1 cellular context compared by ENCODE assay signal in genomic region chrX:47662144-47662657, GRCh38.
TF ChIP-seq lines count a peak whose summit lies in the region.

No MANE protein-coding gene starts in this region.

TF ChIP-seq in K562, 482 proteins besides CTCF, POLR2A, EP300 and RAD21 (continued from another document and continues in another):
- TF ChIP-seq CHD1 (IDR thresholded peaks at IDR 0.05; ENCODE audit: low read length) = no peak
- 0 out of 2 replicates have a peak, but pooled peaks have one; percentile 33 for TF ChIP-seq ETV1 (tag; conservative IDR thresholded peaks at IDR 0.05; ENCODE audit: low read depth)
- no peak for TF ChIP-seq CREBBP (IDR thresholded peaks at IDR 0.05; ENCODE audit: low read depth, low read length)
- no peak for TF ChIP-seq ZNF507 (tag; conservative IDR thresholded peaks at IDR 0.05)
- no peak for TF ChIP-seq HDAC6 (IDR thresholded peaks at IDR 0.05; ENCODE audit: low read depth, low read length)
- TF ChIP-seq ZNF311 (CRISPR knock-in tag; IDR thresholded peaks at IDR 0.05) = no peak
- no peak for TF ChIP-seq RERE (CRISPR knock-in tag; IDR thresholded peaks at IDR 0.05; ENCODE audit: borderline replicate concordance)
- no peak for TF ChIP-seq IRF9 (tag; IDR thresholded peaks at IDR 0.05)
- TF ChIP-seq ZNF589 (CRISPR knock-in tag; IDR thresholded peaks at IDR 0.05; ENCODE audit: low read depth) = peak; percentile 55; the same call in 1 of the 2 replicates
- TF ChIP-seq ZNF12 (CRISPR knock-in tag; IDR thresholded peaks at IDR 0.05) = no peak
- TF ChIP-seq RAD51 (IDR thresholded peaks at IDR 0.05; ENCODE audit: borderline replicate concordance, low read depth) = no peak
- no peak for TF ChIP-seq HNRNPH1 (optimal IDR thresholded peaks at IDR 0.05; ENCODE audit: low read depth, low read length)
- peak; percentile 32; the same call in 1 of the 2 replicates for TF ChIP-seq RNF2 (IDR thresholded peaks at IDR 0.05)
- peak; percentile 75 for TF ChIP-seq STAT5A (IDR thresholded peaks at IDR 0.05; ENCODE audit: borderline replicate concordance, low read length)
- peak; percentile 51 for TF ChIP-seq NEUROD1 (IDR thresholded peaks at IDR 0.05; ENCODE audit: borderline replicate concordance, low read depth, low read length, partially characterized antibody)
- TF ChIP-seq ZBTB26 (CRISPR knock-in tag; IDR thresholded peaks at IDR 0.05) = no peak
- peak; percentile 42; the same call in 1 of the 2 replicates for TF ChIP-seq ZNF395 (CRISPR knock-in tag; IDR thresholded peaks at IDR 0.05)
- no peak for TF ChIP-seq ZKSCAN1 (IDR thresholded peaks at IDR 0.05; ENCODE audit: low read depth, low read length)
- peak in 1 of 2 experiments; percentile 45; a peak in 1 of 4 replicates for TF ChIP-seq ZNF639 (CRISPR knock-in tag; conservative IDR thresholded peaks at IDR 0.05 in 1 of 2, IDR thresholded peaks at IDR 0.05 in 1 of 2)
- no peak for TF ChIP-seq MED1 (CRISPR knock-in tag; IDR thresholded peaks at IDR 0.05; ENCODE audit: borderline replicate concordance)
- no peak for TF ChIP-seq ZFP30 (CRISPR knock-in tag; IDR thresholded peaks at IDR 0.05; ENCODE audit: borderline replicate concordance)
- no peak for TF ChIP-seq GABPB2 (CRISPR knock-in tag; conservative IDR thresholded peaks at IDR 0.05)
- no peak for TF ChIP-seq FIP1L1 (IDR thresholded peaks at IDR 0.05; ENCODE audit: low read depth, low read length, poor library complexity, severe bottlenecking)
- TF ChIP-seq IFI16 (CRISPR knock-in tag; IDR thresholded peaks at IDR 0.05) = no peak
- TF ChIP-seq ZBTB43 (CRISPR knock-in tag; IDR thresholded peaks at IDR 0.05) = no peak
- TF ChIP-seq ZNF699 (CRISPR knock-in tag; IDR thresholded peaks at IDR 0.05; ENCODE audit: insufficient replicate concordance) = no peak
- TF ChIP-seq ZNF449 (CRISPR knock-in tag; IDR thresholded peaks at IDR 0.05) = no peak
- no peak for TF ChIP-seq HDGF (IDR thresholded peaks at IDR 0.05)
- no peak for TF ChIP-seq CCNT2 (IDR thresholded peaks at IDR 0.05; ENCODE audit: borderline replicate concordance, extremely low read depth, insufficient read length, low read depth, low read length)
- peak; percentile 58 for TF ChIP-seq NFIC (IDR thresholded peaks at IDR 0.05)
- peak; percentile 97 for TF ChIP-seq JUND (IDR thresholded peaks at IDR 0.05; ENCODE audit: borderline replicate concordance, low read depth, low read length)
- TF ChIP-seq JUND (tag; IDR thresholded peaks at IDR 0.05; ENCODE audit: borderline replicate concordance, low read depth, low read length) = peak; percentile 94
- 0 out of 2 replicates have a peak, but pooled peaks have one; percentile 44 for TF ChIP-seq ZNF384 (IDR thresholded peaks at IDR 0.05; ENCODE audit: low read depth, low read length)
- no peak for TF ChIP-seq CHCHD3 (CRISPR knock-in tag; IDR thresholded peaks at IDR 0.05)
- no peak for TF ChIP-seq ZNF253 (CRISPR knock-in tag; conservative IDR thresholded peaks at IDR 0.05)
- TF ChIP-seq ZNF134 (CRISPR knock-in tag; conservative IDR thresholded peaks at IDR 0.05) = no peak
- TF ChIP-seq MTF1 (CRISPR knock-in tag; IDR thresholded peaks at IDR 0.05; ENCODE audit: borderline replicate concordance) = no peak
- no peak for TF ChIP-seq ZNF609 (CRISPR knock-in tag; IDR thresholded peaks at IDR 0.05; ENCODE audit: borderline replicate concordance)
- TF ChIP-seq CBFA2T3 (IDR thresholded peaks at IDR 0.05) = peak; percentile 92
- peak; percentile 86 for TF ChIP-seq MYC (IDR thresholded peaks at IDR 0.05; ENCODE audit: low read depth, low read length)
- no peak for TF ChIP-seq MYC (CRISPR knock-in tag; IDR thresholded peaks at IDR 0.05; ENCODE audit: borderline replicate concordance, low read depth)
- TF ChIP-seq UBTF (IDR thresholded peaks at IDR 0.05; ENCODE audit: borderline replicate concordance in 1 of 2, low read depth in 2 of 2, low read length in 2 of 2) = no peak
- TF ChIP-seq YBX1 (IDR thresholded peaks at IDR 0.05) = no peak
